ENCODE assay signal across 9 cellular contexts in the genomic region with DNA sequence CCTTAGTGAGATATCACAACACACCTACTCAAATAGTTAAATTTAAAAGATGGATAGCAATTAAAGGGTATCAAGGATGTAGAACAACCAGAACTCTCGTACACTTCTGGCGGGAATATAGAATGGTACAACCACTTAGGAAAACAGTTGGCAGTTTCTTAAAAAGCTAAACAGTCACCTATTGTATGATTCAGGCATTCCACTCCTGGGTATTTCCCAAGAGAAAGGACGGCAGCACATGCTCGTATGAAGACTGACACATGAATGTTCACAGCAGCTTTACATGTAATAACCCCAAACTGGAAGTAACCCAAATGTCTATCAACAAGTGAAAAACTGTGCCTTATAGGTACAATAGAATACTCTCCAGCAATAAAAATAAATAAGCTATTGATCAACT.
"Had no signal": no experiment of that assay in that cellular context is flagged by ENCODE, and none has a peak within 500 bp of the region (broad histone marks: within the 10 kb centered on the region; RNA-seq: fewer than 3 reads in every experiment).

No MANE protein-coding gene starts in this region.

- H3K36me3 Mint-ChIP-seq: IgD-negative memory B cell had no signal

- DNase-seq: GM23248, GOT3, H7, HFFc6 had no signal

- FAIRE-seq: HepG2 had no signal

- H3K4me1 Mint-ChIP-seq: IgD-negative memory B cell had no signal

- H3K4me1 ChIP-seq: HAP-1 had no signal

- H3K4me3 Mint-ChIP-seq: HFFc6, IgD-negative memory B cell had no signal

- H3K27ac ChIP-seq: GM23248, HL-60 had no signal

- ATAC-seq: HCT116, HepG2 had no signal

- H3K27me3 Mint-ChIP-seq: IgD-negative memory B cell had no signal

- H3K4me3 ChIP-seq: GM23248, HAP-1 had no signal

- H3K27ac Mint-ChIP-seq: HFFc6, IgD-negative memory B cell had no signal

- H3K36me3 ChIP-seq: HAP-1 had no signal
